14 cellular contexts compared by ENCODE assay signal in the genomic region with DNA sequence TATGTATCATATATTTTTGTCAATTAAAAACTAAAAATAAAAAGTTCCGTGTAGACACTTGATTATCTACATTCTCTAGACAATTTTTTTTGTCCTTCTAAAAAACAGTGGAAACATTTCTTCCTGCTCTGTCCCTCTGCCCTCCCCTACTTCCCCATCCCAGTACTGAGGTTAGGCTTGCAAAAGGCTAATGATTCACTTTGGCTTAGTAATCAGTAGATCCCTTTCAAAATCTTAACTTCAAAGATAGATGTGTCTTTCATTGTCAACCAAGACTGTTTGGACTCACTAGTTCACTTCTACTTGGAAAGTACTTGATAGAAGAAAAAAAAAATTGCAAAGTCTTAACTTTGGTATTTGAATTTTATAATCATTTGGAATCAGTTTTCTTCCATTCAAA. TPM values are rescaled to one million over a fixed set of nuclear protein-coding genes. Genes with fewer than 3 reads are reported as not detected.
A peak's percentile ranks its signal among the peaks of the same experiment; 100 is the strongest.
DNase-seq lines count a peak whose midpoint lies in the region; ATAC-seq and TF ChIP-seq lines count a peak whose summit lies in the region.
"Had no signal": no experiment of that assay in that cellular context is flagged by ENCODE, and none has a peak within 500 bp of the region (broad histone marks: within the 10 kb centered on the region; RNA-seq: fewer than 3 reads in every experiment).

No MANE protein-coding gene starts in this region.

- 0 out of 2 replicates have a peak, but pooled peaks cover 6% of the 10 kb centered on the region for H3K36me3 ChIP-seq in Karpas-422 (ENCODE audit: insufficient read depth, low read length)
- H3K36me3 ChIP-seq: spleen had no signal

- H3K9ac ChIP-seq in Karpas-422 (ENCODE audit: low read length) = no peak overlapping the region

- H2AFZ ChIP-seq in Karpas-422 (ENCODE audit: low read length) = no peak overlapping the region

- peak overlapping the region; percentile 36 for H3K27ac ChIP-seq in Karpas-422 (ENCODE audit: low read length)
- H3K27ac ChIP-seq: RWPE1 had no signal

- no peak overlapping the region for H3K4me3 ChIP-seq in Karpas-422 (ENCODE audit: low read length)
- H3K4me3 ChIP-seq in fibroblast of mammary gland (ENCODE audit: control insufficient read depth, low read depth, low read length) = no peak overlapping the region
- H3K4me3 ChIP-seq: spleen had no signal

- DNase-seq in AML-193 (lab: John Stamatoyannopoulos, UW) (peak; percentile 70), Karpas-422 (no peak), SIG-M5 treated with dmso at 0.1 percent for 504 hours (lab: John Stamatoyannopoulos, UW; ENCODE audit: unreplicated experiment) (peak; percentile 79), fibroblast of mammary gland (ENCODE audit: low read depth) (peak; percentile 70), OCI-M2 (lab: John Stamatoyannopoulos, UW; ENCODE audit: unreplicated experiment) (no peak), SK-N-DZ (ENCODE audit: low spot score) (no peak)
- DNase-seq: activated CD4-positive, alpha-beta memory T cell treated with anti-CD3 and anti-CD28 coated beads, Interleukin-2, amount 10 ng/mL, durations not matched to agents 7 days and 5 days; Caco-2; NCI-H1436; NCI-H510A treated with DMSO at 0.1 percent for 48 hours; spleen had no signal

- no peaks in the 10 kb centered on the region for H3K9me3 ChIP-seq in Karpas-422 (ENCODE audit: low read length)
- H3K9me3 ChIP-seq: Caco-2, spleen had no signal

- peaks cover 91% of the 10 kb centered on the region for H3K79me2 ChIP-seq in Karpas-422 (ENCODE audit: low read length)

- H3K9me2 ChIP-seq in Karpas-422 (replicated peaks; ENCODE audit: insufficient read depth, low read length) = no peaks in the 10 kb centered on the region

- H3K27me3 ChIP-seq in Karpas-422 (ENCODE audit: low read length) = no peaks in the 10 kb centered on the region
- H3K27me3 ChIP-seq: spleen had no signal

- no peak for ATAC-seq in HG03159 (IDR thresholded peaks at IDR 0.05; ENCODE audit: unreplicated experiment)
- no peak for ATAC-seq in GM19455 (IDR thresholded peaks at IDR 0.05; ENCODE audit: unreplicated experiment)

- peaks cover 32% of the 10 kb centered on the region for H4K20me1 ChIP-seq in Karpas-422 (ENCODE audit: insufficient read depth, low read depth, low read length)

- TF ChIP-seq CTCF in fibroblast of mammary gland (conservative IDR thresholded peaks at IDR 0.05; ENCODE audit: control insufficient read depth, insufficient read depth, low read depth, low read length) = no peak

- H3K4me2 ChIP-seq in Karpas-422 (ENCODE audit: low read depth, low read length, poor library complexity, severe bottlenecking) = peak overlapping the region; percentile 2

- H3K4me1 ChIP-seq in Karpas-422 (ENCODE audit: low read length) = peaks cover 71% of the 10 kb centered on the region

RNA-seq across cellular contexts. Expression of gene SETD3, which starts 3.8 kb away (rescaled TPM):
- 72.3 and 90.3 TPM in 2 replicates for total RNA-seq in Karpas-422 (2014; rRNA removed; shearing (Covaris generic); ENCODE audit: low replicate concordance)
- polyA plus RNA-seq in SK-N-DZ (2014; cell fraction: cytosol; rRNA removed) = 27.4 and 30.3 TPM in 2 replicates
- 15.8 and 19.2 TPM in 2 replicates for polyA plus RNA-seq in SK-N-DZ (2014; cell fraction: nucleus; rRNA removed)

RNA-seq across cellular contexts. Expression of gene CCNK, which starts 4.3 kb away (rescaled TPM):
- 46.1 and 69.4 TPM in 2 replicates for total RNA-seq in Karpas-422 (2014; rRNA removed; shearing (Covaris generic); ENCODE audit: low replicate concordance)
- 2.9 and 3.0 TPM in 2 replicates for polyA plus RNA-seq in SK-N-DZ (2014; cell fraction: cytosol; rRNA removed)
- 9.1 and 22.6 TPM in 2 replicates for polyA plus RNA-seq in SK-N-DZ (2014; cell fraction: nucleus; rRNA removed)

Comparison
In these comparisons a context has a peak if more than half of its experiments do, and no peak if none do; other contexts are left out.
1. DNase-seq: peak in AML-193 (2 of 2), SIG-M5 treated with dmso at 0.1 percent for 504 hours (single experiment) and fibroblast of mammary gland (single experiment); none in Karpas-422 (single experiment), OCI-M2 (single experiment) and SK-N-DZ (single experiment).